In genomic region chr2:159557437-159558034, GRCh38 we compare ENCODE assay signal across 13 cellular contexts. TPM values are rescaled to one million over a fixed set of nuclear protein-coding genes. Genes with fewer than 3 reads are reported as not detected.
DNase-seq lines count a peak whose midpoint lies in the region; TF ChIP-seq lines count a peak whose summit lies in the region.
"Had no signal": no experiment of that assay in that cellular context is flagged by ENCODE, and none has a peak within 500 bp of the region (broad histone marks: within the 10 kb centered on the region; RNA-seq: fewer than 3 reads in every experiment).

No MANE protein-coding gene starts in this region.

- H3K27me3 ChIP-seq in prostate gland (replicated peaks; ENCODE audit: insufficient read depth): no peaks in the 10 kb centered on the region
- H3K27me3 ChIP-seq: sigmoid colon had no signal

- TF ChIP-seq CTCF in fibroblast of the aortic adventitia (IDR thresholded peaks at IDR 0.05; ENCODE audit: insufficient read depth, low read length) (peak; percentile 35), prostate gland (IDR thresholded peaks at IDR 0.05) (no peak)

- no peaks in the 10 kb centered on the region for H3K4me1 ChIP-seq in prostate gland (replicated peaks)

- H3K4me3 ChIP-seq in fibroblast of the aortic adventitia (ENCODE audit: low read depth, low read length): no peak overlapping the region
- H3K4me3 ChIP-seq in prostate gland: no peak overlapping the region
- H3K4me3 ChIP-seq: sigmoid colon, thoracic aorta had no signal

- H3K27ac ChIP-seq in prostate gland: no peak overlapping the region
- no peak overlapping the region for H3K27ac ChIP-seq in caudate nucleus (ENCODE audit: low read depth, low read length)
- H3K27ac ChIP-seq: sigmoid colon, thoracic aorta had no signal

- no peaks in the 10 kb centered on the region for H3K36me3 ChIP-seq in prostate gland
- H3K36me3 ChIP-seq: sigmoid colon, thoracic aorta had no signal

- 73% methylated on average over 5 of the region's 5 CpGs for WGBS in prostate gland

- intact Hi-C loops in prostate gland (cut with DNase I): no loop called here

- H3K9me3 ChIP-seq in prostate gland: no peaks in the 10 kb centered on the region
- H3K9me3 ChIP-seq: sigmoid colon, thoracic aorta had no signal

- TF ChIP-seq POLR2A in prostate gland (IDR thresholded peaks at IDR 0.05): no peak

- peak; percentile 41 for DNase-seq in DMS53 (lab: John Stamatoyannopoulos, UW)
- DNase-seq in DMS53 treated with DMSO at 0.1 percent for 48 hours (lab: John Stamatoyannopoulos, UW; ENCODE audit: unreplicated experiment): no peak
- DNase-seq in RKO (ENCODE audit: low spot score): peak; percentile 36
- DNase-seq in fibroblast of the aortic adventitia (ENCODE audit: low read depth): peak; percentile 17
- DNase-seq in renal cortical epithelial cell (ENCODE audit: low read depth): peak; percentile 52
- DNase-seq in prostate gland (ENCODE audit: low spot score): no peak
- DNase-seq in amygdala (lab: John Stamatoyannopoulos, UW): no peak
- DNase-seq in caudate nucleus (lab: John Stamatoyannopoulos, UW): no peak
- DNase-seq: activated CD4-positive, CD25-positive, alpha-beta regulatory T cell treated with anti-CD3 and anti-CD28 coated beads, Interleukin-2, amount 50 U/mL, for 72 hours; effector CD8-positive, alpha-beta T cell; MV-4-11; sigmoid colon had no signal

RNA-seq across cellular contexts. Expression of gene BAZ2B, which starts 58.8 kb away (rescaled TPM):
- total RNA-seq in fibroblast of the aortic adventitia (ENCODE audit: low replicate concordance) (72.3 and 115 TPM in 2 replicates), renal cortical epithelial cell (38.0 and 115 TPM in 2 replicates), prostate gland (10 to 100 TPM; 60.8 to 84.5 TPM)

Comparison
In these comparisons a context has a peak if more than half of its experiments do, and no peak if none do; other contexts are left out.
1. DNase-seq: peak in DMS53 (single experiment), RKO (single experiment), fibroblast of the aortic adventitia (single experiment) and renal cortical epithelial cell (single experiment); none in DMS53 treated with DMSO at 0.1 percent for 48 hours (single experiment), prostate gland (single experiment), amygdala (0 of 56) and caudate nucleus (0 of 61).